In genomic region chr2:239598011-239598731, GRCh38 we compare ENCODE assay signal across 19 cellular contexts.
DNase-seq lines count a peak whose midpoint lies in the region; ATAC-seq and TF ChIP-seq lines count a peak whose summit lies in the region.
"Had no signal": no experiment of that assay in that cellular context is flagged by ENCODE, and none has a peak within 500 bp of the region (broad histone marks: within the 10 kb centered on the region; RNA-seq: fewer than 3 reads in every experiment).

No MANE protein-coding gene starts in this region.

- no peaks in the 10 kb centered on the region for H3K36me3 Mint-ChIP-seq in activated B cell treated with CpG ODN at 0.5 μM for 24 hours (ENCODE audit: low read depth)

- CTCF ChIA-PET in activated B cell treated with CpG ODN at 0.5 μM for 24 hours (lab: Charles Lee), result no interaction called here
- CTCF ChIA-PET in GM10248 (lab: Yijun Ruan, JAX), result no interaction called here

- ATAC-seq in activated B cell treated with CpG ODN at 0.5 μM for 24 hours (ENCODE audit: low read depth) (no peak), lower lobe of right lung (no peak), HG03175 (IDR thresholded peaks at IDR 0.05; ENCODE audit: unreplicated experiment) (no peak)

- H3K27ac ChIP-seq in lower lobe of right lung (no peak overlapping the region), testis (no peak overlapping the region)
- H3K27ac ChIP-seq: stomach had no signal

- no peak for TF ChIP-seq CTCF in activated B cell treated with CpG ODN at 0.5 μM for 24 hours (IDR thresholded peaks at IDR 0.05)
- TF ChIP-seq CTCF in lower lobe of right lung (IDR thresholded peaks at IDR 0.05), result no peak
- no peak for TF ChIP-seq CTCF in testis (IDR thresholded peaks at IDR 0.05)
- TF ChIP-seq CTCF in GM10248 (IDR thresholded peaks at IDR 0.05; ENCODE audit: control extremely low read depth, extremely low read depth, low read depth, missing control alignments), result no peak

- POLR2A ChIA-PET in activated B cell treated with CpG ODN at 0.5 μM for 24 hours (lab: Charles Lee) (no interaction called here), GM10248 (lab: Yijun Ruan, JAX) (no interaction called here)

- 92% methylated on average over 23 of the region's 23 CpGs for WGBS in testis, 2 donors

- no peaks in the 10 kb centered on the region for H3K9me3 Mint-ChIP-seq in activated B cell treated with CpG ODN at 0.5 μM for 24 hours

- H3K9me3 ChIP-seq in lower lobe of right lung (no peaks in the 10 kb centered on the region), testis (no peaks in the 10 kb centered on the region)
- H3K9me3 ChIP-seq: stomach had no signal

- no peaks in the 10 kb centered on the region for H3K4me1 Mint-ChIP-seq in activated B cell treated with CpG ODN at 0.5 μM for 24 hours

- no peak overlapping the region for H3K4me3 Mint-ChIP-seq in activated B cell treated with CpG ODN at 0.5 μM for 24 hours

- H3K4me1 ChIP-seq in lower lobe of right lung (no peaks in the 10 kb centered on the region), testis (no peaks in the 10 kb centered on the region)
- H3K4me1 ChIP-seq: stomach had no signal

- intact Hi-C loops in activated B cell treated with CpG ODN at 0.5 μM for 24 hours (cut with micrococcal nuclease) (no loop called here), lower lobe of right lung (cut with DNase I) (no loop called here), testis (cut with DNase I; ENCODE audit: low total_unique reads) (no loop called here)

- no peaks in the 10 kb centered on the region for H3K27me3 ChIP-seq in lower lobe of right lung (ENCODE audit: low read depth)
- H3K27me3 ChIP-seq in testis, result no peaks in the 10 kb centered on the region

- H3K4me3 ChIP-seq in lower lobe of right lung, result no peak overlapping the region
- H3K4me3 ChIP-seq in testis, result no peak overlapping the region
- H3K4me3 ChIP-seq: stomach had no signal

- H3K27me3 Mint-ChIP-seq in activated B cell treated with CpG ODN at 0.5 μM for 24 hours, result no peaks in the 10 kb centered on the region

- no peak overlapping the region for H3K27ac Mint-ChIP-seq in activated B cell treated with CpG ODN at 0.5 μM for 24 hours

- no peak for TF ChIP-seq POLR2A in testis (IDR thresholded peaks at IDR 0.05)

- DNase-seq in activated T-cell treated with anti-CD3 and anti-CD28 coated beads, Interleukin-2, amount 50 U/mL, for 1 hour, result peak; percentile 10
- DNase-seq in activated T-cell treated with anti-CD3 and anti-CD28 coated beads for 4 hours (no peak), activated B cell treated with CpG ODN at 0.5 μM for 24 hours (peak; percentile 3), lower lobe of right lung (peak; percentile 34), testis (peak; percentile 8), NCI-H446 treated with DMSO at 0.1 percent for 48 hours (lab: John Stamatoyannopoulos, UW) (no peak), GM10248 (ENCODE audit: extremely low spot score) (no peak)
- DNase-seq: activated CD4-positive, alpha-beta T cell treated with anti-CD3 and anti-CD28 coated beads, Interleukin-2, amount 50 U/mL, for 48 hours; activated gamma-delta T cell; C1 segment of cervical spinal cord; central memory CD4-positive, alpha-beta T cell; effector CD4-positive, alpha-beta T cell; NCI-H69; nucleus accumbens; SHP77; stimulated activated CD4-positive, alpha-beta T cell treated with anti-CD3 and anti-CD28 coated beads, Interleukin-1b, Interleukin-23, amount 100 ng/mL, for 48 hours; stomach; T-helper 1 cell had no signal

- H3K36me3 ChIP-seq in lower lobe of right lung (no peaks in the 10 kb centered on the region), testis (ENCODE audit: low read depth, missing control alignments) (no peaks in the 10 kb centered on the region)
- H3K36me3 ChIP-seq: stomach had no signal

Comparison
In these comparisons a context has a peak if more than half of its experiments do, and no peak if none do; other contexts are left out.
1. DNase-seq: peak in activated T-cell treated with anti-CD3 and anti-CD28 coated beads, Interleukin-2, amount 50 U/mL, for 1 hour (single experiment), activated B cell treated with CpG ODN at 0.5 μM for 24 hours (single experiment), lower lobe of right lung (single experiment) and testis (single experiment); none in activated T-cell treated with anti-CD3 and anti-CD28 coated beads for 4 hours (single experiment), NCI-H446 treated with DMSO at 0.1 percent for 48 hours (single experiment) and GM10248 (single experiment).